17 cellular contexts compared by ENCODE assay signal in the genomic region with DNA sequence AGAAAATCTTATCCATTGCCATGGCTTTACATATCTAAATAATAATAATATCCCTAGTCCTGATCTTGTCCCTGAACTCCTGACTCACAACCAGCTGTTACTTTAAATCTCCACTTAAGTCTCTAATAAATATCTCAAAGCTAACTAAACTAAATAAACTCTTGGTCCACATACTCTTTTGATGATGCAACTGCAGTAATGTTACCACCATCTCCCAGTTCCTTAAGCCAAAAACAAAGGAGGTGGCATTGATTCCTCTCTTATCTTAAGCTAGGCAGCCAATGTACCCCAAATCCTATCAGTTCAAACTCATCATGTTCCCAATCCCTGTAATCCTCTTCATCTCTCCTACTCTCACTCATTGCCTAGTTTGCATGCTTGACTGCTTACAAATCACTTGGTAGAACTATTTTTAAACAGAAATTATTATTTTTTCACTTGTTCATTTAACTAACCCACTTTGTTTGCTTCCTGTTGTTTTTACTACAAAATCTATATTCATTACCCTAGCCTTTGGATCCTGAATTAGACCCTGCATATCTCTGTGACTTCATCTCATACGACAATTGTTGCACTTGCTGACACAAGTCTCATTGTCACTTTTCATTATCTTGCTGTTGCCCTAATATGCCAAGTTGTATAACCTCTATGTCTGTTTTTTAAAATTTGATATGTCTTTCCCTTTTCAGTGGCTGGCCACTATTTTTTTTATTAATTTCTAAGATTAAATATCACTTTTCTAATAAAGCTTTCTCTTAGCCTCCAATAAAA.
DNase-seq lines count a peak whose midpoint lies in the region; ATAC-seq and TF ChIP-seq lines count a peak whose summit lies in the region.
"Had no signal": no experiment of that assay in that cellular context is flagged by ENCODE, and none has a peak within 500 bp of the region (broad histone marks: within the 10 kb centered on the region; RNA-seq: fewer than 3 reads in every experiment).

No MANE protein-coding gene starts in this region.

- POLR2A ChIA-PET in activated CD4-positive, alpha-beta memory T cell treated with anti-CD3 and anti-CD28 coated beads for 36 hours (lab: Charles Lee) = no interaction called here

- H3K27ac ChIP-seq in right atrium auricular region (no peak overlapping the region), brain microvascular endothelial cell (no peak overlapping the region)
- H3K27ac ChIP-seq: 22Rv1 had no signal

- in situ Hi-C loops in brain microvascular endothelial cell (cut with HindIII; ENCODE audit: low pct_ligation_motif_present, low sequenced_read_pairs) = no loop called here

- no peak overlapping the region for H3K4me3 ChIP-seq in right atrium auricular region
- no peak overlapping the region for H3K4me3 ChIP-seq in fibroblast of villous mesenchyme (ENCODE audit: low read depth, low read length)
- no peak overlapping the region for H3K4me3 ChIP-seq in brain microvascular endothelial cell (ENCODE audit: low read depth, low read length)

- DNase-seq in Right ventricle myocardium superior = no peak
- no peak for DNase-seq in right atrium auricular region (ENCODE audit: low spot score)
- peak; percentile 0 for DNase-seq in fibroblast of villous mesenchyme (ENCODE audit: low read depth)
- DNase-seq in non-pigmented ciliary epithelial cell (ENCODE audit: low read depth) = peak; percentile 5
- DNase-seq in NCI-H2196 (lab: John Stamatoyannopoulos, UW; ENCODE audit: unreplicated experiment) = no peak
- no peak for DNase-seq in brain microvascular endothelial cell
- DNase-seq in activated CD4-positive, alpha-beta memory T cell treated with anti-CD3 and anti-CD28 coated beads for 36 hours = no peak
- DNase-seq: CD8-positive, alpha-beta T cell; COR-L47; DMS153; DMS79 treated with DMSO at 0.1 percent for 48 hours; EL; GOT3; H9 had no signal

- no peak overlapping the region for H3K27ac Mint-ChIP-seq in activated CD4-positive, alpha-beta memory T cell treated with anti-CD3 and anti-CD28 coated beads for 36 hours
- H3K27ac Mint-ChIP-seq: CD14-positive monocyte; CD8-positive, alpha-beta T cell; H9 had no signal

- TF ChIP-seq CTCF in right atrium auricular region (IDR thresholded peaks at IDR 0.05) (no peak), fibroblast of villous mesenchyme (IDR thresholded peaks at IDR 0.05; ENCODE audit: insufficient read depth, low read depth, low read length) (no peak), brain microvascular endothelial cell (IDR thresholded peaks at IDR 0.05; ENCODE audit: low read depth, low read length, missing control alignments) (no peak)

- no peaks in the 10 kb centered on the region for H3K27me3 ChIP-seq in right atrium auricular region
- H3K27me3 ChIP-seq in brain microvascular endothelial cell (replicated peaks) = no peaks in the 10 kb centered on the region

- no peaks in the 10 kb centered on the region for H3K4me1 Mint-ChIP-seq in activated CD4-positive, alpha-beta memory T cell treated with anti-CD3 and anti-CD28 coated beads for 36 hours (ENCODE audit: low read depth)
- H3K4me1 Mint-ChIP-seq: CD14-positive monocyte, H9 had no signal

- H3K4me1 ChIP-seq in right atrium auricular region = no peaks in the 10 kb centered on the region

- CTCF ChIA-PET in activated CD4-positive, alpha-beta memory T cell treated with anti-CD3 and anti-CD28 coated beads for 36 hours (lab: Charles Lee) = no interaction called here

- H3K9me3 ChIP-seq in right atrium auricular region = no peaks in the 10 kb centered on the region

- no peaks in the 10 kb centered on the region for H3K9me3 Mint-ChIP-seq in activated CD4-positive, alpha-beta memory T cell treated with anti-CD3 and anti-CD28 coated beads for 36 hours
- H3K9me3 Mint-ChIP-seq: H9 had no signal

- no peak overlapping the region for H3K4me3 Mint-ChIP-seq in activated CD4-positive, alpha-beta memory T cell treated with anti-CD3 and anti-CD28 coated beads for 36 hours
- H3K4me3 Mint-ChIP-seq: CD14-positive monocyte; CD8-positive, alpha-beta T cell; H9 had no signal

- no peaks in the 10 kb centered on the region for H3K36me3 ChIP-seq in right atrium auricular region
- H3K36me3 ChIP-seq in brain microvascular endothelial cell (replicated peaks) = no peaks in the 10 kb centered on the region

- intact Hi-C loops in Right ventricle myocardium superior (cut with DNase I) = no loop called here
- intact Hi-C loops in activated CD4-positive, alpha-beta memory T cell treated with anti-CD3 and anti-CD28 coated beads for 36 hours (cut with micrococcal nuclease) = no loop called here

- H3K27me3 Mint-ChIP-seq in activated CD4-positive, alpha-beta memory T cell treated with anti-CD3 and anti-CD28 coated beads for 36 hours = no peaks in the 10 kb centered on the region

- H3K36me3 Mint-ChIP-seq in activated CD4-positive, alpha-beta memory T cell treated with anti-CD3 and anti-CD28 coated beads for 36 hours = no peaks in the 10 kb centered on the region
- H3K36me3 Mint-ChIP-seq: CD14-positive monocyte; CD8-positive, alpha-beta T cell had no signal

- ATAC-seq in Right ventricle myocardium superior (ENCODE audit: poor library complexity) (peak; percentile 65), HG03439 (IDR thresholded peaks at IDR 0.05; ENCODE audit: unreplicated experiment) (no peak)
- ATAC-seq: CD8-positive, alpha-beta T cell had no signal

Comparison
In these comparisons a context has a peak if more than half of its experiments do, and no peak if none do; other contexts are left out.
1. DNase-seq: peak in fibroblast of villous mesenchyme (single experiment) and non-pigmented ciliary epithelial cell (single experiment); none in Right ventricle myocardium superior (single experiment), right atrium auricular region (single experiment), NCI-H2196 (single experiment), brain microvascular endothelial cell (single experiment) and activated CD4-positive, alpha-beta memory T cell treated with anti-CD3 and anti-CD28 coated beads for 36 hours (single experiment).